28 cellular contexts compared by ENCODE assay signal in the genomic region with DNA sequence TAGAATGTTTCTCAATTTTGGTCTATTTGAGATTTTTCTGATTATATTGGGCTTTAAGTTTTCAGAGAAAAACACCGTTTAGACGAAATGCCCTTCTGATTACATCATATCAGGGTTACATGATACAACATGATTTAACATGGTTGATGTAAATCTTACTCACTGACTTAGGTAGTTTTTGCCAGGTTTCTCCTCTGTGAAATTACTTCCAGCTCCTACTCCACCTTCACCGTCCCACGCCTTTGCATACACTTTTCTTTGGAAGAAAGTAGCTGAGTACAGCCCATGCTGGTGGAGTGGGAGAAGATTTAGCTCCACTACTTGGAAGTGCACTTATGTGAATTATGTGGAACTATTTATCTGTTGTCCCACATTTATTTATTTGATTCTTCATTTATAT.
"Had no signal": no experiment of that assay in that cellular context is flagged by ENCODE, and none has a peak within 500 bp of the region (broad histone marks: within the 10 kb centered on the region; RNA-seq: fewer than 3 reads in every experiment).

No MANE protein-coding gene starts in this region.

- H3K27ac ChIP-seq: coronary artery, heart left ventricle, hepatocyte, neutrophil, pancreas, right lobe of liver, suprapubic skin, transverse colon, vagina had no signal

- H3K27ac Mint-ChIP-seq: mesothelial cell of epicardium; naive B cell; natural killer cell treated with Interleukin-12 subunit alpha and Interleukin-12 subunit beta and Interleukin-15 and Interleukin-18, amount 100 ng/mL, for 72 hours; stimulated activated naive CD8-positive, alpha-beta T cell treated with anti-CD3 and anti-CD28 coated beads, Interleukin-15, amount 100 ng/mL, for 72 hours had no signal

- H3K4me3 ChIP-seq: coronary artery, heart left ventricle, hepatocyte, lung, mucosa of descending colon, pancreas, right lobe of liver, suprapubic skin, transverse colon, vagina had no signal

- ATAC-seq: heart left ventricle; left lobe of liver; mucosa of descending colon; natural killer cell treated with Interleukin-12 subunit alpha and Interleukin-12 subunit beta and Interleukin-15 and Interleukin-18, amount 100 ng/mL, for 72 hours; pancreas; right lobe of liver; stimulated activated naive CD8-positive, alpha-beta T cell treated with anti-CD3 and anti-CD28 coated beads, Interleukin-15, amount 100 ng/mL, for 72 hours had no signal

- FAIRE-seq: endothelial cell of umbilical vein, frontal cortex, kidney, pancreas, small intestine had no signal

- H3K4me1 ChIP-seq: heart left ventricle, pancreas, right lobe of liver, suprapubic skin, transverse colon, vagina had no signal

- H3K79me2 ChIP-seq: hepatocyte had no signal

- H2AFZ ChIP-seq: hepatocyte had no signal

- DNase-seq: dermis blood vessel endothelial cell; effector memory CD4-positive, alpha-beta T cell; heart left ventricle; kidney; mesenchymal stem cell; mucosa of descending colon; naive B cell; pancreas; right lobe of liver; small intestine; stimulated activated CD4-positive, alpha-beta T cell treated with anti-CD3 and anti-CD28 coated beads, Interleukin-15, amount 100 ng/mL, for 24 hours; stimulated activated CD4-positive, alpha-beta T cell treated with anti-CD3 and anti-CD28 coated beads, Interleukin-4, amount 100 ng/mL, for 1 hour; stimulated activated CD8-positive, alpha-beta memory T cell treated with anti-CD3 and anti-CD28 coated beads, Interleukin-4, amount 100 ng/mL, for 48 hours; stimulated activated naive CD4-positive, alpha-beta T cell; stimulated activated naive CD8-positive, alpha-beta T cell treated with anti-CD3 and anti-CD28 coated beads, Interleukin-15, amount 100 ng/mL, for 72 hours; transverse colon had no signal

- H3K36me3 ChIP-seq: heart left ventricle, neutrophil, pancreas, right lobe of liver, suprapubic skin, transverse colon, vagina had no signal

- H3K27me3 Mint-ChIP-seq: naive B cell; natural killer cell treated with Interleukin-12 subunit alpha and Interleukin-12 subunit beta and Interleukin-15 and Interleukin-18, amount 100 ng/mL, for 72 hours; stimulated activated naive CD8-positive, alpha-beta T cell treated with anti-CD3 and anti-CD28 coated beads, Interleukin-15, amount 100 ng/mL, for 72 hours had no signal

- H3K27me3 ChIP-seq: heart left ventricle, hepatocyte, neutrophil, pancreas, right lobe of liver, suprapubic skin, transverse colon, vagina had no signal

- H3K4me3 Mint-ChIP-seq: mesothelial cell of epicardium; naive B cell; natural killer cell treated with Interleukin-12 subunit alpha and Interleukin-12 subunit beta and Interleukin-15 and Interleukin-18, amount 100 ng/mL, for 72 hours; neural crest cell; stimulated activated naive CD8-positive, alpha-beta T cell treated with anti-CD3 and anti-CD28 coated beads, Interleukin-15, amount 100 ng/mL, for 72 hours had no signal

- H3K4me2 ChIP-seq: hepatocyte had no signal

- H3K4me1 Mint-ChIP-seq: mesothelial cell of epicardium; naive B cell; stimulated activated naive CD8-positive, alpha-beta T cell treated with anti-CD3 and anti-CD28 coated beads, Interleukin-15, amount 100 ng/mL, for 72 hours had no signal

- H3K9me3 ChIP-seq: heart left ventricle, mucosa of descending colon, neutrophil, pancreas, right lobe of liver, suprapubic skin, transverse colon, vagina had no signal

- H3K36me3 Mint-ChIP-seq: mesothelial cell of epicardium, naive B cell had no signal
